In the genomic region with DNA sequence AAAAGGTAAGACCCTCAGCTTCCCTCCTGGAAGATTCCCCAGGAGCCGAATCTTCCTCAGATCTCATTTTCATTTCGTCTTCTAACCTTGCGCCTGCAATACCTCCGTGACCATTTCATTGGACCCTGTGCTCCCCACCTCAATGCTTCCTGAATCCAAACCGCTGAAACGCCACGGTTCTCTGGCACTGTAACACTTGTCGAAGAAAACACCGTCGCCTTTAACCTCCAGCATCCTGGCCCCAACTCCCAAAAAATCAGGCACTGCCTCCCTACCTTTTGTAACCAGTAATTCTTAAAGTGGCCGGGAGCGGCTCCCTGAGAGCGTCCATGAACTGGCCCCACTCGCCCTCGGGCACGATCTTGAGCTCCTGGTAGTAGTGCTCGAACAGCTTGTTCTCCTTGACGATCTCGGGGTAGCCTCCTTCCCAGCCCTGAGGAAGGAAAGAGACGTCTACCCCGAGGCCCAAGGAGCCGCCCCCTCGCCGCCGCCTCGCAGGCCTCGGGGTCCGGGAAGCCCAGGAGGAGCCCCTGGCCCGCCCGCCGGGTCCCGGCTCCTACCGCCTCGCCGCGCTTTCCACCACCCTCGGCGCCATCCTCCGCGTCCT, we compare ENCODE assay signal across 8 cellular contexts. TPM values are rescaled to one million over a fixed set of nuclear protein-coding genes. Genes with fewer than 3 reads are reported as not detected.
DNase-seq lines count a peak whose midpoint lies in the region; ATAC-seq and TF ChIP-seq lines count a peak whose summit lies in the region.

No MANE protein-coding gene starts in this region.

- H3K4me1 ChIP-seq in HAP-1 = peaks cover 6% of the 10 kb centered on the region

- peaks cover 0 to 22% (median 6%) of the 10 kb centered on the region in 3 donors for H3K36me3 Mint-ChIP-seq in immature natural killer cell
- peaks cover 32 to 46% of the 10 kb centered on the region in 2 donors for H3K36me3 Mint-ChIP-seq in stimulated activated naive B cell treated with anti-CD40 and anti-IgM and Interleukin-4, amounts not matched to agents 10 μg/mL and 1 μg/mL and 100 μg/mL, for 72 hours

- H3K27me3 Mint-ChIP-seq in immature natural killer cell (ENCODE audit: low read depth in 3 of 3) = peaks cover 4 to 9% (median 4%) of the 10 kb centered on the region in 3 donors
- no peaks in the 10 kb centered on the region for H3K27me3 Mint-ChIP-seq in stimulated activated naive B cell treated with anti-CD40 and anti-IgM and Interleukin-4, amounts not matched to agents 10 μg/mL and 1 μg/mL and 100 μg/mL, for 72 hours

- no peaks in the 10 kb centered on the region for H3K27me3 ChIP-seq in HAP-1 (ENCODE audit: low read depth)

- peaks cover 51% of the 10 kb centered on the region for H3K36me3 ChIP-seq in HAP-1 (replicated peaks)

- in situ Hi-C loops in HAP-1 (cut with MboI; ENCODE audit: low sequenced_read_pairs) = loop anchor here (5.0 kb wide), 1 partner anchor 85 kb away; no protein-coding TSS in a partner anchor
- in situ Hi-C loops in astrocyte of the cerebellum (cut with HindIII; ENCODE audit: low sequenced_read_pairs) = no loop called here

- no peaks in the 10 kb centered on the region for H3K9me3 ChIP-seq in HAP-1

- peaks cover 36 to 47% of the 10 kb centered on the region in 2 donors for H3K4me1 Mint-ChIP-seq in immature natural killer cell
- peaks cover 24 to 35% of the 10 kb centered on the region in 2 donors for H3K4me1 Mint-ChIP-seq in stimulated activated naive B cell treated with anti-CD40 and anti-IgM and Interleukin-4, amounts not matched to agents 10 μg/mL and 1 μg/mL and 100 μg/mL, for 72 hours

- no peaks in the 10 kb centered on the region for H3K9me3 Mint-ChIP-seq in immature natural killer cell
- H3K9me3 Mint-ChIP-seq in stimulated activated naive B cell treated with anti-CD40 and anti-IgM and Interleukin-4, amounts not matched to agents 10 μg/mL and 1 μg/mL and 100 μg/mL, for 72 hours = no peaks in the 10 kb centered on the region

- peak overlapping the region; percentile 96 to 99 (median 98) for H3K27ac Mint-ChIP-seq in immature natural killer cell
- peak overlapping the region; percentile 99 for H3K27ac Mint-ChIP-seq in stimulated activated naive B cell treated with anti-CD40 and anti-IgM and Interleukin-4, amounts not matched to agents 10 μg/mL and 1 μg/mL and 100 μg/mL, for 72 hours

- DNase-seq in SHP77 (lab: John Stamatoyannopoulos, UW) = peak; percentile 6 to 51
- no peak for DNase-seq in SHP77 treated with DMSO at 0.1 percent for 48 hours (lab: John Stamatoyannopoulos, UW)
- peak in 1 of 2 experiments; percentile 46 for DNase-seq in HAP-1 (ENCODE audit: low spot score in 2 of 2)
- DNase-seq in LNCaP clone FGC (ENCODE audit: low read depth) = no peak
- DNase-seq in astrocyte of the cerebellum (ENCODE audit: low read depth) = peak; percentile 11
- peak in 1 of 3 donors; percentile 3 for DNase-seq in immature natural killer cell
- DNase-seq in stimulated activated naive B cell treated with anti-CD40 and anti-IgM and Interleukin-4, amounts not matched to agents 10 μg/mL and 1 μg/mL and 100 μg/mL, for 72 hours = peak; percentile 3
- no peak for DNase-seq in stimulated activated CD4-positive, alpha-beta T cell treated with anti-CD3 and anti-CD28 coated beads, Interleukin-15, amount 100 ng/mL, for 24 hours

- peak overlapping the region; percentile 89 to 97 (median 95) for H3K4me3 Mint-ChIP-seq in immature natural killer cell
- H3K4me3 Mint-ChIP-seq in stimulated activated naive B cell treated with anti-CD40 and anti-IgM and Interleukin-4, amounts not matched to agents 10 μg/mL and 1 μg/mL and 100 μg/mL, for 72 hours = peak overlapping the region; percentile 93

- peak overlapping the region; percentile 83 for H3K4me3 ChIP-seq in HAP-1
- H3K4me3 ChIP-seq in LNCaP clone FGC (ENCODE audit: low read depth, low read length) = peak overlapping the region; percentile 71
- H3K4me3 ChIP-seq in astrocyte of the cerebellum (ENCODE audit: low read depth, low read length) = peak overlapping the region; percentile 58

- TF ChIP-seq CTCF in LNCaP clone FGC (IDR thresholded peaks at IDR 0.05; ENCODE audit: control insufficient read depth, extremely low read depth, insufficient read depth) (no peak), astrocyte of the cerebellum (IDR thresholded peaks at IDR 0.05; ENCODE audit: low read depth, low read length, missing control alignments) (peak; percentile 26)

- ATAC-seq in stimulated activated naive B cell treated with anti-CD40 and anti-IgM and Interleukin-4, amounts not matched to agents 10 μg/mL and 1 μg/mL and 100 μg/mL, for 72 hours (replicated peaks) = peak; percentile 38 to 39

RNA-seq across cellular contexts. Expression of a gene that starts 0.4 kb away (rescaled TPM):
- polyA plus RNA-seq in immature natural killer cell = 10 to 100 TPM; 21.0 to 53.7 (median 29.1) TPM

RNA-seq across cellular contexts. Expression of a gene that starts 0.8 kb away (rescaled TPM):
- polyA plus RNA-seq in immature natural killer cell = 1 to 10 TPM; 4.8 to 9.6 (median 9.3) TPM

Comparison
In these comparisons a context has a peak if more than half of its experiments do, and no peak if none do; other contexts are left out.
1. DNase-seq: peak in SHP77 (2 of 2), astrocyte of the cerebellum (single experiment) and stimulated activated naive B cell treated with anti-CD40 and anti-IgM and Interleukin-4, amounts not matched to agents 10 μg/mL and 1 μg/mL and 100 μg/mL, for 72 hours (single experiment); none in SHP77 treated with DMSO at 0.1 percent for 48 hours (single experiment), LNCaP clone FGC (single experiment) and stimulated activated CD4-positive, alpha-beta T cell treated with anti-CD3 and anti-CD28 coated beads, Interleukin-15, amount 100 ng/mL, for 24 hours (single experiment).
2. Peak in every context shown above with its lines, with median percentiles within 50 percentile points of each other: H3K4me3 ChIP-seq.